1 cellular context compared by ENCODE assay signal in genomic region chr5:82319977-82320376, GRCh38.
TF ChIP-seq lines count a peak whose summit lies in the region.

No MANE protein-coding gene starts in this region.

TF ChIP-seq in SK-N-SH treated with all-trans-retinoic acid at 6 μM for 48 hours, 23 proteins besides CTCF, POLR2A, EP300 and RAD21 (continued from another document):
- TF ChIP-seq OSR1 (CRISPR knock-in tag; IDR thresholded peaks at IDR 0.05) = no peak
- no peak for TF ChIP-seq ZNF8 (CRISPR knock-in tag; IDR thresholded peaks at IDR 0.05)
- no peak for TF ChIP-seq ZC3H10 (CRISPR knock-in tag; IDR thresholded peaks at IDR 0.05)
- no peak for TF ChIP-seq SNAI2 (CRISPR knock-in tag; IDR thresholded peaks at IDR 0.05)
- TF ChIP-seq ISL1 (CRISPR knock-in tag; IDR thresholded peaks at IDR 0.05) = no peak
- TF ChIP-seq TCF4 (CRISPR knock-in tag; IDR thresholded peaks at IDR 0.05; ENCODE audit: borderline replicate concordance) = no peak
- no peak for TF ChIP-seq ZFP3 (CRISPR knock-in tag; IDR thresholded peaks at IDR 0.05)
- TF ChIP-seq CSDC2 (CRISPR knock-in tag; IDR thresholded peaks at IDR 0.05) = no peak
- no peak for TF ChIP-seq ESRRG (CRISPR knock-in tag; IDR thresholded peaks at IDR 0.05)
- no peak for TF ChIP-seq POU6F1 (CRISPR knock-in tag; IDR thresholded peaks at IDR 0.05; ENCODE audit: borderline replicate concordance, low read depth)
